ENCODE assay signal across 7 cellular contexts in the genomic region with DNA sequence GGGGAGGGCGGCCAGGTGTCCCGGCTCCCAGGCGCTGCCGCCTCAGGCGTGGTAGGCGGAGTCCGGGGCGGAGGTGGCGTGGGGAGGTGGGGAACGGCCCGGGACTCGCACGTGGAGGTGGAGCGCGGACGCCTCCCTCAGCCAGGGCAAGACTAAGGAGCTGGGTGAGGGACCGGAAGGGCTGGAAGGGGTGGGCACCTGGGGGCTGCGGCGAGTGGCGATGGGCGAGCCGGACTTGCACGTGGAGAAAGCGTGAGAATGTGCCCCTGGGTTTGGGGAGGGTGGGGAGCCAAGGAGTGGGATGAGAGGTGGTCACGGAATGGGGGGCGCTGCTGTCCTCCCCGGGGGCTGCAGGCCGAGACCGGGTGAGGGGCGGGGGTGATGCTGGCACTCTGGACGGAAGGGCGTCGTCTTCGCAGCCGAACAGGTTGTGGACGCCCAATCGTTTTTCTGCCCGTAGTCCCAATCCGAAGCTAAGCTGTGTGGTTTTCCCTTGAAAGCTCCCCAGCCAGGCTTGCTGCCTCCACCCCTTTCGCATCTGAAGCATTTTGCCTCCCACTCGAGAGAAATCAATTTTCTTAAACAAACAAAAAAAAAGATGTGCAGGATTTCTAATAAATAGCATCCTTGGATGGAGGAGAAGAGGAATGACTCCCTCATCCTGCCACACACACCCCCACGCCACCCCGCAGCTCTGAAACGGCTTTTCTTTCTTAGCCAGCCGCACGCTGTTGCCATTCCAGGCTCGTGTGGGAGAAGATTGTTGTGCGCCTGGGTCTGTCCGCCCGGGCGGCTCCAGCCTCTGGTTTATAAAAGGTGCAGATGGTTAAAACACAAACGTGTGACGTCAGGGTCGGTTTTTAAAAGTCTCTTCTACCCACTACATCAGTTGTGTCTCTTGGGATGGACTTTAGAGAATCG.
DNase-seq lines count a peak whose midpoint lies in the region; ATAC-seq and TF ChIP-seq lines count a peak whose summit lies in the region.

No MANE protein-coding gene starts in this region.

- H4K91ac ChIP-seq in IMR-90 (ENCODE audit: insufficient read depth, low read depth, low read length) = peak overlapping the region; percentile 66; the same call in 1 of the 2 replicates

- BruUV-seq in IMR-90 (replicated peaks; lab: Mats Ljungman, UMichigan) = no TSS peak
- BruUV-seq in mammary epithelial cell (replicated peaks; lab: Mats Ljungman, UMichigan) = TSS peak; percentile 24

- H3K27ac ChIP-seq in IMR-90 (ENCODE audit: insufficient read depth, low read length) (peak overlapping the region; percentile 50), mammary epithelial cell (ENCODE audit: insufficient read depth, low read depth, low read length) (peak overlapping the region; percentile 63), skin epidermis (peak overlapping the region in 18 of 21 experiments; percentile 13 to 93 (median 84))

- intact Hi-C loops in IMR-90 (cut with micrococcal nuclease) = loop anchor here (1.0 to 2.0 kb wide), 3 partner anchors 188 to 387 kb away; a partner anchor contains a TSS
- intact Hi-C loops in mammary epithelial cell (cut with micrococcal nuclease) = loop anchor here (2.0 kb wide), 1 partner anchor 123 kb away; no protein-coding TSS in a partner anchor

- peak overlapping the region; percentile 89 for H2AFZ ChIP-seq in IMR-90 (replicated peaks; ENCODE audit: low read length, poor library complexity)
- peak overlapping the region; percentile 96 for H2AFZ ChIP-seq in mammary epithelial cell (ENCODE audit: low read depth, low read length)

- H3K4me3 ChIP-seq in GM12865 (ENCODE audit: low read depth, low read length) = peak overlapping the region; percentile 68
- H3K4me3 ChIP-seq in IMR-90 (ENCODE audit: insufficient read depth, low read depth, low read length) = peak overlapping the region; percentile 88
- H3K4me3 ChIP-seq in mammary epithelial cell (replicated peaks in 1 of 3; ENCODE audit: insufficient read depth in 1 of 3, low read depth in 2 of 3, low read length in 3 of 3) = peak overlapping the region; percentile 80 to 88 (median 84)
- peak overlapping the region; percentile 78 to 98 (median 95) for H3K4me3 ChIP-seq in skin epidermis

- dilution Hi-C loops in IMR-90 (cut with HindIII; ENCODE audit: low sequenced_read_pairs, unreplicated experiment) (no loop called here), mammary epithelial cell (cut with HindIII; ENCODE audit: low sequenced_read_pairs) (loop anchor here (5.0 kb wide), 1 partner anchor 37 kb away; no protein-coding TSS in a partner anchor)

- TF ChIP-seq POLR2A in IMR-90 (IDR thresholded peaks at IDR 0.05; ENCODE audit: low read depth, low read length) = peak; percentile 29; the same call in 1 of the 2 replicates

- 0 out of 2 replicates have a peak overlapping the region, but pooled peaks have one; percentile 53 for H2BK20ac ChIP-seq in IMR-90 (ENCODE audit: low read depth, low read length)

- TF ChIP-seq RAD21 in IMR-90 (IDR thresholded peaks at IDR 0.05; ENCODE audit: low read length) = no peak; the same call in 1 of the 2 replicates

- H3K4ac ChIP-seq in IMR-90 (ENCODE audit: low read depth, low read length) = peak overlapping the region; percentile 76

- H3K36me3 ChIP-seq in IMR-90 (ENCODE audit: control insufficient read depth, insufficient read depth, low read length) = no peaks in the 10 kb centered on the region
- H3K36me3 ChIP-seq in mammary epithelial cell (ENCODE audit: insufficient read depth, low read length) = no peaks in the 10 kb centered on the region

- H2AK9ac ChIP-seq in IMR-90 (replicated peaks; ENCODE audit: low read depth, low read length, poor library complexity) = peak overlapping the region; percentile 86

- peak overlapping the region; percentile 4; the same call in 1 of the 2 replicates for H3K18ac ChIP-seq in IMR-90 (ENCODE audit: low read depth, low read length)

- CTCF ChIA-PET in IMR-90 (lab: Yijun Ruan, JAX) = interaction anchor here (0.7 kb wide), 1 partner anchor 203 kb away, joined by 3 read pairs; no protein-coding TSS in a partner anchor
- CTCF ChIA-PET in mammary epithelial cell (lab: Charles Lee; ENCODE audit: low non-redundant PET) = interaction anchor here (0.6 kb wide), 1 partner anchor 234 kb away, joined by 4 read pairs; no protein-coding TSS in a partner anchor

- H3K9ac ChIP-seq in IMR-90 (ENCODE audit: low read depth, low read length) (peak overlapping the region; percentile 75), mammary epithelial cell (ENCODE audit: insufficient read depth, low read length) (peak overlapping the region; percentile 69)

- H2BK120ac ChIP-seq in IMR-90 (ENCODE audit: low read depth, low read length) = 0 out of 2 replicates have a peak overlapping the region, but pooled peaks have one; percentile 44

- H3K9me3 ChIP-seq in IMR-90 (ENCODE audit: control insufficient read depth, insufficient read depth, low read length) (no peaks in the 10 kb centered on the region), mammary epithelial cell (replicated peaks; ENCODE audit: insufficient read depth, low read length) (no peaks in the 10 kb centered on the region)

- H4K20me1 ChIP-seq in IMR-90 (ENCODE audit: insufficient read depth, low read length) (no peaks in the 10 kb centered on the region), mammary epithelial cell (ENCODE audit: insufficient read depth, low read length) (no peaks in the 10 kb centered on the region)

- no peak overlapping the region for H4K5ac ChIP-seq in IMR-90 (ENCODE audit: low read depth, low read length)

- peak overlapping the region; percentile 84 for H3K4me2 ChIP-seq in IMR-90 (ENCODE audit: low read depth, low read length)
- peak overlapping the region; percentile 93 for H3K4me2 ChIP-seq in mammary epithelial cell (ENCODE audit: insufficient read depth, low read depth, low read length)

- no peaks in the 10 kb centered on the region for H3K27me3 ChIP-seq in IMR-90 (ENCODE audit: control insufficient read depth, insufficient read depth, low read length)
- H3K27me3 ChIP-seq in mammary epithelial cell (ENCODE audit: insufficient read depth, low read length) = no peaks in the 10 kb centered on the region

- H2BK5ac ChIP-seq in IMR-90 (ENCODE audit: low read depth, low read length, poor library complexity, severe bottlenecking) = peak overlapping the region; percentile 43

- TF ChIP-seq CTCF in GM12865 (IDR thresholded peaks at IDR 0.05; ENCODE audit: insufficient read depth, low read depth, low read length, missing control alignments) (no peak), IMR-90 (conservative IDR thresholded peaks at IDR 0.05; ENCODE audit: low read depth, low read length) (no peak), mammary epithelial cell (conservative IDR thresholded peaks at IDR 0.05 in 1 of 2, IDR thresholded peaks at IDR 0.05 in 1 of 2; ENCODE audit: extremely low read depth in 1 of 2, insufficient read depth in 1 of 2, low read depth in 1 of 2, low read length in 2 of 2) (no peak)

- H3K79me2 ChIP-seq in mammary epithelial cell (ENCODE audit: insufficient read depth, low read length) = peaks cover 56% of the 10 kb centered on the region

- H2AK5ac ChIP-seq in IMR-90 (ENCODE audit: low read depth, low read length) = peak overlapping the region; percentile 66; the same call in 1 of the 2 replicates

- POLR2A ChIA-PET in IMR-90 (lab: Charles Lee; ENCODE audit: unreplicated experiment) = no interaction called here

- H3K14ac ChIP-seq in IMR-90 (replicated peaks; ENCODE audit: low read depth, low read length) = peak overlapping the region; percentile 13; the same call in 1 of the 2 replicates

- H3K9me1 ChIP-seq in IMR-90 (ENCODE audit: insufficient read depth, low read length) = no peaks in the 10 kb centered on the region

- H3K4me1 ChIP-seq in IMR-90 (ENCODE audit: control insufficient read depth, insufficient read depth, low read length) (no peaks in the 10 kb centered on the region), mammary epithelial cell (ENCODE audit: insufficient read depth, low read length) (peaks cover 9% of the 10 kb centered on the region)

- H3K56ac ChIP-seq in IMR-90 (ENCODE audit: extremely low read depth, insufficient read depth, low read length) = no peak overlapping the region

- peak; percentile 50 for DNase-seq in GM12865 (ENCODE audit: low read depth)
- DNase-seq in IMR-90 = peak; percentile 58
- DNase-seq in SK-N-DZ (ENCODE audit: low spot score) = peak; percentile 90
- DNase-seq in mammary epithelial cell = peak; percentile 55
- DNase-seq in iris pigment epithelial cell (ENCODE audit: low read depth) = peak; percentile 47

- in situ Hi-C loops in IMR-90 (cut with MboI; ENCODE audit: low sequenced_read_pairs) (no loop called here), mammary epithelial cell (cut with MboI; ENCODE audit: low sequenced_read_pairs in 2 of 2) (no loop called here)

- H3K79me1 ChIP-seq in IMR-90 (ENCODE audit: low read depth in 1 of 2, low read length in 2 of 2) = peaks cover 6 to 31% of the 10 kb centered on the region in 2 experiments; a peak in 2 of 4 replicates

- WGBS in IMR-90 (ENCODE audit: extremely low coverage in 2 of 2, insufficient read length in 1 of 2), 2 experiments = 2% methylated on average over 11 of the region's 55 CpGs; no CpG with 5 or more reads in 1 of the 2 experiments
- 1% methylated on average over 23 of the region's 55 CpGs for WGBS in mammary epithelial cell (ENCODE audit: low coverage, missing lambda C conversion rate)

- ATAC-seq in GM21786 (IDR thresholded peaks at IDR 0.05; ENCODE audit: unreplicated experiment) = peak; percentile 44
- peak; percentile 71 for ATAC-seq in IMR-90 (ENCODE audit: low read depth)

- peak overlapping the region; percentile 33 to 69; a peak in 3 of 4 replicates for H4K8ac ChIP-seq in IMR-90 (ENCODE audit: low read depth in 2 of 2, low read length in 2 of 2)

- H3K23ac ChIP-seq in IMR-90 (ENCODE audit: low read depth, low read length) = 0 out of 2 replicates have a peak overlapping the region, but pooled peaks have one; percentile 33

- H2BK15ac ChIP-seq in IMR-90 (ENCODE audit: low read depth, low read length) = peak overlapping the region; percentile 44; the same call in 1 of the 3 replicates

TF ChIP-seq in IMR-90, 13 proteins besides CTCF, POLR2A, EP300 and RAD21:
- TF ChIP-seq BHLHE40 (IDR thresholded peaks at IDR 0.05; ENCODE audit: low read depth, low read length) (peak; percentile 46; the same call in 1 of the 2 replicates), RCOR1 (IDR thresholded peaks at IDR 0.05; ENCODE audit: insufficient replicate concordance, low read length) (no peak), MAZ (IDR thresholded peaks at IDR 0.05; ENCODE audit: borderline replicate concordance, low read depth, low read length) (peak; percentile 20; the same call in 1 of the 2 replicates), SMC3 (IDR thresholded peaks at IDR 0.05; ENCODE audit: low read depth, low read length) (no peak), MXI1 (IDR thresholded peaks at IDR 0.05; ENCODE audit: borderline replicate concordance, low read depth, low read length) (peak; percentile 59), NFE2L2 (IDR thresholded peaks at IDR 0.05; ENCODE audit: low read depth, low read length) (no peak), MAFK (IDR thresholded peaks at IDR 0.05; ENCODE audit: low read depth, low read length) (no peak)
TF ChIP-seq in IMR-90: peak in this region for 3.

Comparison
In these comparisons a context has a peak if more than half of its experiments do, and no peak if none do; other contexts are left out.
1. Peak in every context shown above with its lines: DNase-seq, ATAC-seq, H3K4me3 ChIP-seq and H3K27ac ChIP-seq.